Comparison of ENCODE assay signal across 1 cellular context in the genomic region with DNA sequence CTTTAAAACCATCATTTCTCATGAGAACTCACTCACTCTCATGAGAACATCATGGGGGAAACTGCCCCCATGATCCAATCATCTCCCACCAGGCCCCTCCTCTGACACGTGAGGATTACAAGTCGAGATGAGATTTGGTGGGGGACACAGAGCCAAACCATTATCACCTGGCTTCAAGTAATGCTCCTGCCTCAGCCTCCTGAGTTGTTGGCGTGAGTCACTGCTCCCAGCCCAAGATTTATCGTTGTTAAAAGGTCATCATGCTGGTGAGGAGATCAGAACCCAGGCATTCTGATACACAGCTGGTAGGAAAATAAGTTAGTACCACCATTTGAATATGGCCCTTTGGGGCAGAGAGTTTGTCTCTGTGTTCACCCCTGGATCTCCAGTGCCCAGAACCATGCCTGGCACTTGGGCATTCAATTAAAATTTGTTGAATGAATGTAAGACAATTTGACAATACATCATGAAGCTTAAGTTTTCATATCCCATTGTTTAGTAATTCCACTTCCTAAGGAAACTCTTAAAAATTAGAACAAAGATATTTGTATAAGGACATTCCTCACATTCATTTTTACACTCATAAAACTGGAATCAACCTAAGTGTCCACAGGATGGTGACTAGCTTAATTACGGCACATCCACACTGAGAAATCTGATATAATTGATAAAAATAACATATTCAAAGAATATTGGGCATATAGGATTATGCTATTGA.
TF ChIP-seq lines count a peak whose summit lies in the region.

No MANE protein-coding gene starts in this region.

TF ChIP-seq in K562, 482 proteins besides CTCF, POLR2A, EP300 and RAD21 (continued from another document):
- TF ChIP-seq, protein P1, sequence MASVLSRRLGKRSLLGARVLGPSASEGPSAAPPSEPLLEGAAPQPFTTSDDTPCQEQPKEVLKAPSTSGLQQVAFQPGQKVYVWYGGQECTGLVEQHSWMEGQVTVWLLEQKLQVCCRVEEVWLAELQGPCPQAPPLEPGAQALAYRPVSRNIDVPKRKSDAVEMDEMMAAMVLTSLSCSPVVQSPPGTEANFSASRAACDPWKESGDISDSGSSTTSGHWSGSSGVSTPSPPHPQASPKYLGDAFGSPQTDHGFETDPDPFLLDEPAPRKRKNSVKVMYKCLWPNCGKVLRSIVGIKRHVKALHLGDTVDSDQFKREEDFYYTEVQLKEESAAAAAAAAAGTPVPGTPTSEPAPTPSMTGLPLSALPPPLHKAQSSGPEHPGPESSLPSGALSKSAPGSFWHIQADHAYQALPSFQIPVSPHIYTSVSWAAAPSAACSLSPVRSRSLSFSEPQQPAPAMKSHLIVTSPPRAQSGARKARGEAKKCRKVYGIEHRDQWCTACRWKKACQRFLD (CRISPR knock-in tag; IDR thresholded peaks at IDR 0.05), result peak; percentile 21; the same call in 1 of the 2 replicates
- TF ChIP-seq, protein P2, sequence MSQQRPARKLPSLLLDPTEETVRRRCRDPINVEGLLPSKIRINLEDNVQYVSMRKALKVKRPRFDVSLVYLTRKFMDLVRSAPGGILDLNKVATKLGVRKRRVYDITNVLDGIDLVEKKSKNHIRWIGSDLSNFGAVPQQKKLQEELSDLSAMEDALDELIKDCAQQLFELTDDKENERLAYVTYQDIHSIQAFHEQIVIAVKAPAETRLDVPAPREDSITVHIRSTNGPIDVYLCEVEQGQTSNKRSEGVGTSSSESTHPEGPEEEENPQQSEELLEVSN (IDR thresholded peaks at IDR 0.05; ENCODE audit: borderline replicate concordance in 1 of 2, extremely low read depth in 1 of 2, insufficient read depth in 1 of 2, insufficient read length in 1 of 2, low read depth in 1 of 2, low read length in 1 of 2, poor library complexity in 1 of 2, severe bottlenecking in 1 of 2), result no peak
- no peak for TF ChIP-seq RBM25 (IDR thresholded peaks at IDR 0.05; ENCODE audit: low read depth, low read length, severe bottlenecking)
